In genomic region chr5:180161420-180162303, GRCh38 we compare ENCODE assay signal across 1 cellular context.
TF ChIP-seq lines count a peak whose summit lies in the region.

No MANE protein-coding gene starts in this region.

TF ChIP-seq in HCT116, 20 proteins besides CTCF, POLR2A, EP300 and RAD21 (continued from another document):
- TF ChIP-seq ZNF274 (IDR thresholded peaks at IDR 0.05; ENCODE audit: low read depth, low read length) = no peak
